In the genomic region with DNA sequence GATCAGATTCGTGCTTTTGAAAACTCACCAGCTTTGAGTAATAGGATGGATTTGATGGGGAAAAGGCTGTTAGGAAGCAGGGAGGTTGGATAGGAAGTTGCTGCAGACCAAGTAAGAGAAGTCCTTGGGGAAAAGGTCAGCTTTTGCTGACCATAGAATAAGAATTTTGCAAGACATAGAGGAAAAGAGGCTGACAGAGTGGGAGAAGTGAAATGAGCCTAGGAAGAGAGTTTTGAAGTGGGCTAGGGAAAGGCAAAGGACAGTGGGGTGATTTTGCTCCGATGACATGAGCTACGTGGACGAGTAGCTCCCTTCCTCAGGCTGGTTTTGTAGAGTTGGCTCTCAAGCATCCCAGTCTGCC, we compare ENCODE assay signal across 26 cellular contexts. TPM values are rescaled to one million over a fixed set of nuclear protein-coding genes. Genes with fewer than 3 reads are reported as not detected.
DNase-seq lines count a peak whose midpoint lies in the region; TF ChIP-seq lines count a peak whose summit lies in the region.
"Had no signal": no experiment of that assay in that cellular context is flagged by ENCODE, and none has a peak within 500 bp of the region (broad histone marks: within the 10 kb centered on the region; RNA-seq: fewer than 3 reads in every experiment).

No MANE protein-coding gene starts in this region.

- H4K91ac ChIP-seq in mesenchymal stem cell (ENCODE audit: low read length), result no peak overlapping the region

- H3K9me2 ChIP-seq in GM23248 (ENCODE audit: insufficient read depth), result no peaks in the 10 kb centered on the region

- H3K9ac ChIP-seq in GM23248 (no peak overlapping the region), mesenchymal stem cell (ENCODE audit: low read length) (no peak overlapping the region)

- H3K4me1 ChIP-seq in GM23248 (ENCODE audit: insufficient read depth) (peaks cover 43% of the 10 kb centered on the region), mesenchymal stem cell (ENCODE audit: control insufficient read depth, insufficient read depth, low read depth, low read length) (peaks cover 19% of the 10 kb centered on the region), prostate gland (replicated peaks) (peaks cover 15% of the 10 kb centered on the region)

- no peak overlapping the region for H2BK15ac ChIP-seq in mesenchymal stem cell (ENCODE audit: low read depth, poor library complexity, severe bottlenecking)

- H3K23ac ChIP-seq in mesenchymal stem cell (ENCODE audit: low read length in 2 of 2), result no peak overlapping the region

- intact Hi-C loops in prostate gland (cut with DNase I), result no loop called here

- 69 to 74% methylated on average over 4 of the region's 4 CpGs for WGBS in GM23248 (ENCODE audit: low coverage in 1 of 2, low lambda C conversion rate in 2 of 2, missing lambda C conversion rate in 2 of 2), 2 experiments
- WGBS in mesenchymal stem cell, result 84% methylated on average over 4 of the region's 4 CpGs
- WGBS in prostate gland, result 88% methylated on average over 4 of the region's 4 CpGs

- DNase-seq in GM23248, result no peak
- DNase-seq in mesenchymal stem cell, result no peak
- DNase-seq in prostate gland (ENCODE audit: low spot score), result no peak
- DNase-seq in DMS53 (lab: John Stamatoyannopoulos, UW), result no peak
- DNase-seq in NCI-H2029 (lab: John Stamatoyannopoulos, UW), result no peak
- no peak for DNase-seq in COLO668 (lab: John Stamatoyannopoulos, UW; ENCODE audit: unreplicated experiment)
- no peak for DNase-seq in DMS153 (lab: John Stamatoyannopoulos, UW)
- DNase-seq: activated CD4-positive, alpha-beta memory T cell treated with anti-CD3 and anti-CD28 coated beads for 36 hours; activated CD8-positive, alpha-beta memory T cell treated with anti-CD3 and anti-CD28 coated beads, Interleukin-2, amount 50 U/mL, for 4 hours; anterior cingulate cortex; caudate nucleus; esophagus squamous epithelium; H9; islet precursor cell; KG1; left ventricle myocardium superior; MM.1S; NCI-H1417 treated with DMSO at 0.1 percent for 48 hours; NCI-H2081 treated with DMSO at 0.1 percent for 48 hours; stimulated activated naive CD4-positive, alpha-beta T cell treated with Interleukin-2 at 50 U/mL for 16 hours; T-helper 1 cell had no signal

- peak overlapping the region in 1 of 2 experiments; percentile 45 for H2BK12ac ChIP-seq in mesenchymal stem cell (ENCODE audit: low read length in 2 of 2)

- H3K36me3 ChIP-seq in GM23248 (ENCODE audit: low read depth) (peaks cover 36% of the 10 kb centered on the region), mesenchymal stem cell (ENCODE audit: control insufficient read depth in 1 of 2, insufficient read depth in 2 of 2, low read depth in 1 of 2, low read length in 2 of 2) (peaks cover 19 to 46% of the 10 kb centered on the region in 2 experiments), prostate gland (no peaks in the 10 kb centered on the region)
- H3K36me3 ChIP-seq: thoracic aorta, vagina had no signal

- H4K20me1 ChIP-seq in GM23248 (ENCODE audit: insufficient read depth), result no peaks in the 10 kb centered on the region

- H3K27ac ChIP-seq in GM23248 (peak overlapping the region; percentile 73), VCaP (peak overlapping the region; percentile 97), mesenchymal stem cell (ENCODE audit: low read length, poor library complexity, severe bottlenecking) (peak overlapping the region; percentile 100), prostate gland (peak overlapping the region; percentile 31 to 82)
- H3K27ac ChIP-seq: esophagus squamous epithelium, thoracic aorta, vagina had no signal

- TF ChIP-seq CTCF in VCaP (conservative IDR thresholded peaks at IDR 0.05) (no peak), prostate gland (IDR thresholded peaks at IDR 0.05) (no peak)

- H3K9me3 ChIP-seq in GM23248 (ENCODE audit: low read depth) (no peaks in the 10 kb centered on the region), mesenchymal stem cell (ENCODE audit: control insufficient read depth, low read length) (no peaks in the 10 kb centered on the region), prostate gland (no peaks in the 10 kb centered on the region)
- H3K9me3 ChIP-seq: esophagus squamous epithelium, SJSA1, thoracic aorta, vagina had no signal

- no peaks in the 10 kb centered on the region for H3K27me3 ChIP-seq in GM23248 (replicated peaks; ENCODE audit: insufficient read depth)
- no peaks in the 10 kb centered on the region for H3K27me3 ChIP-seq in mesenchymal stem cell (ENCODE audit: control insufficient read depth in 1 of 2, insufficient read depth in 1 of 2, low read length in 2 of 2)
- no peaks in the 10 kb centered on the region for H3K27me3 ChIP-seq in prostate gland (replicated peaks; ENCODE audit: insufficient read depth)
- H3K27me3 ChIP-seq: esophagus squamous epithelium, SJSA1, vagina had no signal

- H3K79me2 ChIP-seq in GM23248 (ENCODE audit: insufficient read depth), result peaks cover 14% of the 10 kb centered on the region

- peak overlapping the region; percentile 85 for H2AK5ac ChIP-seq in mesenchymal stem cell (ENCODE audit: low read length, severe bottlenecking)

- H3K4me3 ChIP-seq in GM23248 (no peak overlapping the region), mesenchymal stem cell (ENCODE audit: insufficient read depth in 1 of 2, low read depth in 1 of 2, low read length in 2 of 2) (no peak overlapping the region), prostate gland (no peak overlapping the region)
- H3K4me3 ChIP-seq: esophagus squamous epithelium, SJSA1, thoracic aorta, vagina had no signal

- H2BK120ac ChIP-seq in mesenchymal stem cell (ENCODE audit: low read depth, low read length), result no peak overlapping the region

- H3F3A ChIP-seq in GM23248 (ENCODE audit: insufficient read depth), result peaks cover 50% of the 10 kb centered on the region

- in situ Hi-C loops in GM23248 (cut with MboI), result no loop called here

- H3K4me2 ChIP-seq in GM23248 (ENCODE audit: unreplicated experiment) (peak overlapping the region; percentile 96), mesenchymal stem cell (ENCODE audit: low read length, poor library complexity, severe bottlenecking) (no peak overlapping the region)

- no peak overlapping the region for H3K14ac ChIP-seq in mesenchymal stem cell (ENCODE audit: low read length in 2 of 2)

- H4K8ac ChIP-seq in mesenchymal stem cell (ENCODE audit: low read length), result no peak overlapping the region

- no peak overlapping the region for H3K4ac ChIP-seq in mesenchymal stem cell (ENCODE audit: low read depth in 1 of 2, low read length in 2 of 2)

- no peak overlapping the region for H3K18ac ChIP-seq in mesenchymal stem cell (ENCODE audit: low read depth in 1 of 2, low read length in 2 of 2)

- H3K79me1 ChIP-seq in mesenchymal stem cell (replicated peaks; ENCODE audit: low read length, poor library complexity, severe bottlenecking), result peaks cover 14% of the 10 kb centered on the region

- H2BK5ac ChIP-seq in mesenchymal stem cell (ENCODE audit: low read depth, low read length, poor library complexity, severe bottlenecking), result peak overlapping the region; percentile 83

- no peak for TF ChIP-seq POLR2A in prostate gland (IDR thresholded peaks at IDR 0.05)

- H2AFZ ChIP-seq in GM23248 (no peak overlapping the region), mesenchymal stem cell (ENCODE audit: low read depth, low read length) (no peak overlapping the region)

RNA-seq across cellular contexts. Expression of a gene that starts 31.5 kb away (rescaled TPM):
- total RNA-seq in GM23248 (2014; rRNA removed; shearing (Covaris generic)), result 202 and 214 TPM in 2 replicates
- 147 and 149 TPM in 2 replicates for polyA plus RNA-seq in GM23248 (2016; fragmentation: Nextera tagmentation; extraction: Ambion mirVana)
- polyA plus RNA-seq in mesenchymal stem cell (2013, experiment 1 of 2), result 279 TPM
- 271 TPM for polyA plus RNA-seq in mesenchymal stem cell (2013, experiment 2 of 2)
- 100 to 1,000 TPM in 1 of 2 donors, 10 to 100 TPM in 1; 87.3 to 134 TPM for total RNA-seq in prostate gland

RNA-seq across cellular contexts. Expression of a gene that starts 59.9 kb away (rescaled TPM):
- 144 and 174 TPM in 2 replicates for total RNA-seq in GM23248 (2014; rRNA removed; shearing (Covaris generic))
- 316 and 320 TPM in 2 replicates for polyA plus RNA-seq in GM23248 (2016; fragmentation: Nextera tagmentation; extraction: Ambion mirVana)
- polyA plus RNA-seq in mesenchymal stem cell (2013, experiment 1 of 2), result 137 TPM
- 143 TPM for polyA plus RNA-seq in mesenchymal stem cell (2013, experiment 2 of 2)
- total RNA-seq in prostate gland, result 10 to 100 TPM; 16.6 to 34.8 TPM
- total RNA-seq: G401 had no signal
